In the genomic region with DNA sequence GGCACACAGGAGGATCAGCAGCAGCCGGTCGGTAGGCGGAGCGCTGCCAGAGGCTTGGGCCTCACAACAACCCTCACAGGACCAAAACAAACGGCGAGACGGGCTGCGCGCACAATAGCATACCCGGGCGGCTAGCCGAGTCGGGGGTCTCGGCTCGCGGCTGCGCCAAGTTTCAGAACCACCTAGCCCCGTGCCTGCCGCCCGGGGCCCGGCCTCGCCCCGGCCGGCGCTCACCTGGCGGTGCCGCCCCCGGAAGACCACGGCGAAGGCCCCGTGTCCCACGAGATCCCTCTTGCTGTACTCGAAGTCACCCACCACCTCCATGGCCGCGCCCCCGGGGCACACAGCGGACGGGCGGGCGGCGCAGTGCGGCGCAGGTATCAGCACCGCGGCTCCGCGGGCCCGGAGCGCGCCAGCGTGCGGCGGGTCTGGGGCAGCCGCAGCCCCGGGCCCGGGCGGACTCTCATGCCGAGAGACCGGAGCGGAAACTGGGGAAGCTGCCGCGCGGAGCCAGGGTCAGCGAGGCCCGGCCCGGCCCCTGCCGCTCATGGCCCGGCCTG, we compare ENCODE assay signal across 8 cellular contexts. TPM values are rescaled to one million over a fixed set of nuclear protein-coding genes. Genes with fewer than 3 reads are reported as not detected.
DNase-seq lines count a peak whose midpoint lies in the region; ATAC-seq and TF ChIP-seq lines count a peak whose summit lies in the region.

No MANE protein-coding gene starts in this region.

- H3K79me2 ChIP-seq in H9 (ENCODE audit: insufficient read depth, low read length) = no peaks in the 10 kb centered on the region

- no peak overlapping the region for H4K5ac ChIP-seq in H9 (ENCODE audit: insufficient read length, low read depth, low read length)

- no peak overlapping the region for H4K91ac ChIP-seq in H9 (ENCODE audit: insufficient read length, low read depth, low read length)

- H3K9me3 ChIP-seq in H9 (ENCODE audit: control insufficient read depth, low read depth, low read length) (no peaks in the 10 kb centered on the region), ectodermal cell (ENCODE audit: control insufficient read depth, low read length) (no peaks in the 10 kb centered on the region), right lobe of liver (no peaks in the 10 kb centered on the region)

- WGBS in H9 (ENCODE audit: extremely low coverage, insufficient read length, low lambda C conversion rate) = no CpG with 5 or more reads among the region's 68 CpGs
- WGBS in ectodermal cell, 2 experiments = 0% methylated on average over 68 of the region's 68 CpGs
- 3% methylated on average over 6 of the region's 68 CpGs for WGBS in right lobe of liver (ENCODE audit: insufficient coverage, low coverage, low lambda C conversion rate, missing lambda C conversion rate)

- H3K18ac ChIP-seq in H9 (ENCODE audit: insufficient read length, low read depth, low read length) = no peak overlapping the region

- no peaks in the 10 kb centered on the region for H3K9me3 Mint-ChIP-seq in H9

- H3K36me3 Mint-ChIP-seq in H9 (ENCODE audit: insufficient read depth in 1 of 3, low read depth in 3 of 3) = no peaks in the 10 kb centered on the region; a peak in 2 of 7 replicates

- peaks cover 3% of the 10 kb centered on the region in 2 experiments for H3K4me1 Mint-ChIP-seq in H9

- no peak overlapping the region for H2BK20ac ChIP-seq in H9 (ENCODE audit: low read depth, low read length, poor library complexity, severe bottlenecking)

- no peak overlapping the region; a peak in 1 of 7 replicates for H3K27ac Mint-ChIP-seq in H9

- no peak overlapping the region for H2BK15ac ChIP-seq in H9 (ENCODE audit: low read depth, low read length)

- no peak overlapping the region for H3K23ac ChIP-seq in H9 (ENCODE audit: insufficient read length, low read depth, low read length)

- no peak overlapping the region for H3K9ac ChIP-seq in H9 (ENCODE audit: extremely low read depth, insufficient read length, low read length)

- H2BK12ac ChIP-seq in H9 (ENCODE audit: insufficient read length, low read depth, low read length) = no peak overlapping the region

- no peak overlapping the region for H2AFZ ChIP-seq in H9 (ENCODE audit: low read length)

- H2BK5ac ChIP-seq in H9 (ENCODE audit: insufficient read length, low read length) = no peak overlapping the region

- intact Hi-C loops in right lobe of liver (cut with DNase I) = no loop called here

- peak overlapping the region; percentile 71 for H3K4me3 ChIP-seq in ectodermal cell (ENCODE audit: insufficient read depth, low read depth, low read length)
- peak overlapping the region; percentile 73 to 75 (median 74) for H3K4me3 ChIP-seq in right lobe of liver

- TF ChIP-seq POLR2A in right lobe of liver (IDR thresholded peaks at IDR 0.05) = no peak

- no peak overlapping the region for H2BK120ac ChIP-seq in H9 (ENCODE audit: low read depth, low read length, poor library complexity, severe bottlenecking)

- no peak overlapping the region for H2AK5ac ChIP-seq in H9 (ENCODE audit: insufficient read length, low read length)

- H3K27me3 ChIP-seq in H9 (ENCODE audit: insufficient read depth, low read length) (peaks cover 5% of the 10 kb centered on the region; the same call in 1 of the 2 replicates), ectodermal cell (ENCODE audit: control insufficient read depth, insufficient read depth, low read length, poor library complexity, severe bottlenecking) (peaks cover 15% of the 10 kb centered on the region), right lobe of liver (no peaks in the 10 kb centered on the region)

- peak overlapping the region; percentile 72 for H3K4me2 ChIP-seq in H9 (ENCODE audit: insufficient read depth, insufficient read length, low read length)

- H3T11ph ChIP-seq in H9 (ENCODE audit: low read length) = no peak overlapping the region

- no peak overlapping the region for H4K8ac ChIP-seq in H9 (replicated peaks; ENCODE audit: insufficient read length, low read depth, low read length)

- H3K79me1 ChIP-seq in H9 (ENCODE audit: insufficient read depth, low read depth, low read length, poor library complexity, severe bottlenecking) = no peaks in the 10 kb centered on the region

- peaks cover 26% of the 10 kb centered on the region for H3K27me3 Mint-ChIP-seq in H9 (ENCODE audit: low read depth)

- no peak overlapping the region for H3K27ac ChIP-seq in H9 (ENCODE audit: insufficient read length, low read depth, low read length)
- H3K27ac ChIP-seq in ectodermal cell (ENCODE audit: insufficient read depth, low read depth, low read length, poor library complexity, severe bottlenecking) = peak overlapping the region; percentile 3
- H3K27ac ChIP-seq in right lobe of liver = peak overlapping the region; percentile 40 to 79 (median 58)

- TF ChIP-seq CTCF in H9 (conservative IDR thresholded peaks at IDR 0.05) (peak; percentile 40; the same call in 2 of the 3 replicates), right lobe of liver (IDR thresholded peaks at IDR 0.05) (peak; percentile 13 to 44 (median 34))

- peak overlapping the region; percentile 39; the same call in 1 of the 2 replicates for H3K14ac ChIP-seq in H9 (ENCODE audit: insufficient read depth, low read length)

- DNase-seq in Caki2 (ENCODE audit: low read depth) = peak; percentile 67
- DNase-seq in H9 = peak; percentile 91
- peak; percentile 64 for DNase-seq in NCI-H2227 (lab: John Stamatoyannopoulos, UW; ENCODE audit: unreplicated experiment)
- DNase-seq in activated CD4-positive, alpha-beta T cell treated with anti-CD3 and anti-CD28 coated beads, Interleukin-2, amount 50 U/mL, for 24 hours (ENCODE audit: low read depth in 1 of 2, low spot score in 1 of 2) = peak; percentile 17 to 32
- DNase-seq in right lobe of liver = peak; percentile 76 to 83 (median 81)
- DNase-seq in stimulated activated CD4-positive, alpha-beta T cell treated with anti-CD3 and anti-CD28 coated beads, Interleukin-2, amount 100 ng/mL, for 48 hours = peak; percentile 35 to 41
- no peak for DNase-seq in T1000 (lab: John Stamatoyannopoulos, UW)

- in situ Hi-C loops in Caki2 (cut with HindIII; ENCODE audit: low pct_unique_long_range_greater_than_20kb, low sequenced_read_pairs) = no loop called here

- ATAC-seq in right lobe of liver = peak; percentile 85 to 90 (median 87)

- H3K56ac ChIP-seq in H9 (ENCODE audit: insufficient read length, low read depth, low read length) = no peak overlapping the region

- H3K4ac ChIP-seq in H9 (ENCODE audit: low read depth, low read length) = no peak overlapping the region

- H3K4me3 Mint-ChIP-seq in H9 = peak overlapping the region; percentile 78 to 84

- H4K20me1 ChIP-seq in H9 (ENCODE audit: control insufficient read depth, insufficient read depth, insufficient read length) = no peaks in the 10 kb centered on the region

- H3K36me3 ChIP-seq in ectodermal cell (ENCODE audit: control insufficient read depth, insufficient read depth, low read length) (no peaks in the 10 kb centered on the region), right lobe of liver (no peaks in the 10 kb centered on the region)

- H3K23me2 ChIP-seq in H9 (ENCODE audit: insufficient read length, low read depth, low read length, poor library complexity, severe bottlenecking) = peaks cover 16% of the 10 kb centered on the region

- H3K4me1 ChIP-seq in H9 (ENCODE audit: insufficient read depth, low read length) (no peaks in the 10 kb centered on the region; the same call in 1 of the 2 replicates), ectodermal cell (ENCODE audit: control insufficient read depth, insufficient read depth, low read length) (no peaks in the 10 kb centered on the region), right lobe of liver (peaks cover 0 to 4% (median 0%) of the 10 kb centered on the region in 4 donors)

RNA-seq across cellular contexts. Expression of a gene that starts 0.6 kb away (rescaled TPM):
- 8.3 and 14.8 TPM in 2 replicates for total RNA-seq in Caki2 (2014; rRNA removed; shearing (Covaris generic); ENCODE audit: low replicate concordance)
- total RNA-seq in H9 (2021) (10.8 and 11.5 TPM in 2 replicates), right lobe of liver (1 to 10 TPM; 3.5 to 6.1 (median 4.8) TPM)
- 18.7 TPM for polyA plus RNA-seq in ectodermal cell (2013, experiment 1 of 4)
- 16.0 TPM for polyA plus RNA-seq in ectodermal cell (2013, experiment 2 of 4)
- polyA plus RNA-seq in ectodermal cell (2013, experiment 3 of 4) = 18.6 TPM
- polyA plus RNA-seq in ectodermal cell (2013, experiment 4 of 4) = 24.2 TPM
